Comparison of ENCODE assay signal across 32 cellular contexts in genomic region chr6:148850936-148851335, GRCh38.
"Had no signal": no experiment of that assay in that cellular context is flagged by ENCODE, and none has a peak within 500 bp of the region (broad histone marks: within the 10 kb centered on the region; RNA-seq: fewer than 3 reads in every experiment).

No MANE protein-coding gene starts in this region.

- H3K27me3 ChIP-seq: ascending aorta, breast epithelium, cardiac muscle cell, colonic mucosa, dorsolateral prefrontal cortex, foreskin keratinocyte, gastrocnemius medialis, heart left ventricle had no signal

- H3K4me1 ChIP-seq: breast epithelium, colonic mucosa had no signal

- DNase-seq: activated CD4-positive, alpha-beta memory T cell treated with anti-CD3 and anti-CD28 coated beads for 36 hours; activated CD4-positive, alpha-beta T cell treated with anti-CD3 and anti-CD28 coated beads for 36 hours; activated CD4-positive, alpha-beta T cell treated with anti-CD3 and anti-CD28 coated beads, Interleukin-2, amount 10 ng/mL, durations not matched to agents 24 days and 14 days; activated CD4-positive, CD25-positive, alpha-beta regulatory T cell; activated CD4-positive, CD25-positive, alpha-beta regulatory T cell treated with anti-CD3 and anti-CD28 coated beads, Interleukin-2, amount 50 U/mL, for 72 hours; activated CD8-positive, alpha-beta memory T cell treated with anti-CD3 and anti-CD28 coated beads, Interleukin-2, amount 10 ng/mL, durations not matched to agents 7 days and 5 days; activated CD8-positive, alpha-beta memory T cell treated with anti-CD3 and anti-CD28 coated beads, Interleukin-2, amount 50 U/mL, for 4 hours; activated CD8-positive, alpha-beta T cell treated with anti-CD3 and anti-CD28 coated beads, Interleukin-2, amount 10 ng/mL, durations not matched to agents 7 days and 5 days; activated gamma-delta T cell; activated naive CD4-positive, alpha-beta T cell; activated naive CD4-positive, alpha-beta T cell treated with anti-CD3 and anti-CD28 coated beads, Interleukin-2, amount 10 ng/mL, durations not matched to agents 7 days and 5 days; activated naive CD8-positive, alpha-beta T cell treated with anti-CD3 and anti-CD28 coated beads, Interleukin-2, amount 10 ng/mL, durations not matched to agents 7 days and 5 days; activated T-cell treated with anti-CD3 and anti-CD28 coated beads, Interleukin-2, amount 50 U/mL, for 1 hour; activated T-cell treated with anti-CD3 and anti-CD28 coated beads, Interleukin-2, amount 50 U/mL, for 48 hours; central memory CD4-positive, alpha-beta T cell; cerebellar nuclear complex; colonic mucosa; dorsolateral prefrontal cortex; effector CD4-positive, alpha-beta T cell; effector memory CD8-positive, alpha-beta T cell; foreskin keratinocyte; gastrocnemius medialis; glutamatergic neuron; heart left ventricle; T-helper 2 cell had no signal

- H3K4me1 Mint-ChIP-seq: activated CD4-positive, alpha-beta T cell treated with anti-CD3 and anti-CD28 coated beads, Interleukin-2, amount 10 ng/mL, durations not matched to agents 24 days and 14 days; activated naive CD4-positive, alpha-beta T cell treated with anti-CD3 and anti-CD28 coated beads, Interleukin-2, amount 10 ng/mL, durations not matched to agents 7 days and 5 days; activated naive CD8-positive, alpha-beta T cell treated with anti-CD3 and anti-CD28 coated beads, Interleukin-2, amount 10 ng/mL, durations not matched to agents 7 days and 5 days had no signal

- H3K27me3 Mint-ChIP-seq: activated CD4-positive, alpha-beta memory T cell treated with anti-CD3 and anti-CD28 coated beads for 36 hours; activated CD4-positive, alpha-beta T cell treated with anti-CD3 and anti-CD28 coated beads for 36 hours; activated CD8-positive, alpha-beta memory T cell treated with anti-CD3 and anti-CD28 coated beads, Interleukin-2, amount 10 ng/mL, durations not matched to agents 7 days and 5 days; effector memory CD8-positive, alpha-beta T cell had no signal

- H3K27ac Mint-ChIP-seq: activated CD4-positive, alpha-beta memory T cell treated with anti-CD3 and anti-CD28 coated beads for 36 hours; activated CD4-positive, alpha-beta T cell treated with anti-CD3 and anti-CD28 coated beads for 36 hours; activated CD4-positive, alpha-beta T cell treated with anti-CD3 and anti-CD28 coated beads, Interleukin-2, amount 10 ng/mL, durations not matched to agents 24 days and 14 days; activated CD8-positive, alpha-beta memory T cell treated with anti-CD3 and anti-CD28 coated beads, Interleukin-2, amount 10 ng/mL, durations not matched to agents 7 days and 5 days; activated CD8-positive, alpha-beta T cell treated with anti-CD3 and anti-CD28 coated beads, Interleukin-2, amount 10 ng/mL, durations not matched to agents 7 days and 5 days; activated naive CD4-positive, alpha-beta T cell treated with anti-CD3 and anti-CD28 coated beads, Interleukin-2, amount 10 ng/mL, durations not matched to agents 7 days and 5 days; activated naive CD4-positive, alpha-beta T cell treated with anti-CD3 and anti-CD28 coated beads, Interleukin-2, amount 50 U/mL, for 72 hours; activated naive CD8-positive, alpha-beta T cell treated with anti-CD3 and anti-CD28 coated beads, Interleukin-2, amount 10 ng/mL, durations not matched to agents 7 days and 5 days; activated T-helper 1 cell treated with anti-CD3 and anti-CD28 coated beads, Interleukin-12 subunit alpha, Interleukin-12 subunit beta, Interleukin-2, Interleukin-4 antibody, amounts not matched to agents 30 ng/mL and 10 ng/mL and 1 ng/mL, durations not matched to agents 14 hours and 24 hours and 36 hours; effector memory CD8-positive, alpha-beta T cell had no signal

- ATAC-seq: activated CD4-positive, alpha-beta T cell treated with anti-CD3 and anti-CD28 coated beads for 36 hours; activated CD8-positive, alpha-beta memory T cell treated with anti-CD3 and anti-CD28 coated beads, Interleukin-2, amount 10 ng/mL, durations not matched to agents 7 days and 5 days; activated CD8-positive, alpha-beta T cell treated with anti-CD3 and anti-CD28 coated beads, Interleukin-2, amount 10 ng/mL, durations not matched to agents 7 days and 5 days; activated naive CD4-positive, alpha-beta T cell treated with anti-CD3 and anti-CD28 coated beads, Interleukin-2, amount 50 U/mL, for 72 hours; effector memory CD8-positive, alpha-beta T cell; esophagus mucosa; foreskin keratinocyte; gastrocnemius medialis; heart left ventricle had no signal

- H3K36me3 ChIP-seq: ascending aorta, breast epithelium, cardiac muscle cell, colonic mucosa, gastrocnemius medialis, heart left ventricle had no signal

- H3K9me3 ChIP-seq: ascending aorta, breast epithelium, colonic mucosa, gastrocnemius medialis, heart left ventricle had no signal

- H3K9me3 Mint-ChIP-seq: activated CD4-positive, alpha-beta memory T cell treated with anti-CD3 and anti-CD28 coated beads for 36 hours; activated CD4-positive, alpha-beta T cell treated with anti-CD3 and anti-CD28 coated beads, Interleukin-2, amount 10 ng/mL, durations not matched to agents 24 days and 14 days; activated naive CD4-positive, alpha-beta T cell treated with anti-CD3 and anti-CD28 coated beads, Interleukin-2, amount 10 ng/mL, durations not matched to agents 7 days and 5 days; activated naive CD4-positive, alpha-beta T cell treated with anti-CD3 and anti-CD28 coated beads, Interleukin-2, amount 50 U/mL, for 72 hours; activated naive CD8-positive, alpha-beta T cell treated with anti-CD3 and anti-CD28 coated beads, Interleukin-2, amount 10 ng/mL, durations not matched to agents 7 days and 5 days; activated T-helper 1 cell treated with anti-CD3 and anti-CD28 coated beads, Interleukin-12 subunit alpha, Interleukin-12 subunit beta, Interleukin-2, Interleukin-4 antibody, amounts not matched to agents 30 ng/mL and 10 ng/mL and 1 ng/mL, durations not matched to agents 14 hours and 24 hours and 36 hours; effector memory CD8-positive, alpha-beta T cell had no signal

- H3K4me3 ChIP-seq: ascending aorta, breast epithelium, cardiac muscle cell, colonic mucosa, dorsolateral prefrontal cortex, gastrocnemius medialis, heart left ventricle had no signal

- H3K36me3 Mint-ChIP-seq: activated CD4-positive, alpha-beta memory T cell treated with anti-CD3 and anti-CD28 coated beads for 36 hours; activated CD8-positive, alpha-beta memory T cell treated with anti-CD3 and anti-CD28 coated beads, Interleukin-2, amount 10 ng/mL, durations not matched to agents 7 days and 5 days; activated naive CD4-positive, alpha-beta T cell treated with anti-CD3 and anti-CD28 coated beads, Interleukin-2, amount 10 ng/mL, durations not matched to agents 7 days and 5 days; activated naive CD4-positive, alpha-beta T cell treated with anti-CD3 and anti-CD28 coated beads, Interleukin-2, amount 50 U/mL, for 72 hours; activated naive CD8-positive, alpha-beta T cell treated with anti-CD3 and anti-CD28 coated beads, Interleukin-2, amount 10 ng/mL, durations not matched to agents 7 days and 5 days; brain had no signal

- H3K4me3 Mint-ChIP-seq: activated CD4-positive, alpha-beta memory T cell treated with anti-CD3 and anti-CD28 coated beads for 36 hours; activated CD4-positive, alpha-beta T cell treated with anti-CD3 and anti-CD28 coated beads for 36 hours; activated CD4-positive, alpha-beta T cell treated with anti-CD3 and anti-CD28 coated beads, Interleukin-2, amount 10 ng/mL, durations not matched to agents 24 days and 14 days; activated CD8-positive, alpha-beta memory T cell treated with anti-CD3 and anti-CD28 coated beads, Interleukin-2, amount 10 ng/mL, durations not matched to agents 7 days and 5 days; activated CD8-positive, alpha-beta T cell treated with anti-CD3 and anti-CD28 coated beads, Interleukin-2, amount 10 ng/mL, durations not matched to agents 7 days and 5 days; activated naive CD4-positive, alpha-beta T cell treated with anti-CD3 and anti-CD28 coated beads, Interleukin-2, amount 10 ng/mL, durations not matched to agents 7 days and 5 days; activated naive CD8-positive, alpha-beta T cell treated with anti-CD3 and anti-CD28 coated beads, Interleukin-2, amount 10 ng/mL, durations not matched to agents 7 days and 5 days; activated T-helper 1 cell treated with anti-CD3 and anti-CD28 coated beads, Interleukin-12 subunit alpha, Interleukin-12 subunit beta, Interleukin-2, Interleukin-4 antibody, amounts not matched to agents 30 ng/mL and 10 ng/mL and 1 ng/mL, durations not matched to agents 14 hours and 24 hours and 36 hours; effector memory CD8-positive, alpha-beta T cell had no signal
